ENCODE assay signal across 9 cellular contexts in the genomic region with DNA sequence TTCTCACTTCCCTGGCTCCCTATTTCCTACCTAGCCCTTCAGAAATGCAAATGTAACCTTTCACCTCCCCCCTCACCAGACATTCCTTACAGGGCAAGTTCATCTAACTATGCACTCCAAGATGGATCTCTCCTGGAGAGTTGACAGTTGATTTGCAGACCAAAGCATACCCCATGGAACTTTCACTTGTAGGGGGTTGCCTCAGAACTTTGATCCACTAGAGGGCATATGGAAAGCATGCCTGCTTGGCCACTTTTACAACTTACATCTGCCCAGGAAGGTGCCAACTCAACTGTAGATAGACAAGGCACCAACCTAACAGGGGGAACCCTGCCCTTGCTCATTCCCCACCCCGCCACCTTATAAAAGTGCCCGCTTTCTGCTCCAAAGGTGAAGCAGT.
DNase-seq lines count a peak whose midpoint lies in the region; ATAC-seq, FAIRE-seq and TF ChIP-seq lines count a peak whose summit lies in the region.
"Had no signal": no experiment of that assay in that cellular context is flagged by ENCODE, and none has a peak within 500 bp of the region (broad histone marks: within the 10 kb centered on the region; RNA-seq: fewer than 3 reads in every experiment).

No MANE protein-coding gene starts in this region.

- H2AFZ ChIP-seq in H1 (ENCODE audit: low read length), result no peak overlapping the region
- H2AFZ ChIP-seq in osteoblast (ENCODE audit: low read length), result no peak overlapping the region

- H4K5ac ChIP-seq in H1 (ENCODE audit: insufficient read length, low read depth, low read length), result no peak overlapping the region

- no peak overlapping the region for H3K4me3 ChIP-seq in NT2/D1 (ENCODE audit: insufficient read length, low read depth)
- H3K4me3 ChIP-seq in H1 (ENCODE audit: extremely low read depth in 1 of 4, insufficient read depth in 2 of 4, low read depth in 3 of 4, low read length in 4 of 4), result no peak overlapping the region
- H3K4me3 ChIP-seq in osteoblast (ENCODE audit: insufficient read depth, low read length), result no peak overlapping the region

- no peaks in the 10 kb centered on the region for H4K20me1 ChIP-seq in H1 (replicated peaks in 1 of 2; ENCODE audit: control insufficient read depth in 1 of 2, insufficient read depth in 2 of 2, low read length in 2 of 2)
- H4K20me1 ChIP-seq in osteoblast (ENCODE audit: insufficient read depth, low read length), result no peaks in the 10 kb centered on the region

- H4K8ac ChIP-seq in H1 (ENCODE audit: extremely low read depth, insufficient read depth, low read length), result no peak overlapping the region

- H3K27me3 ChIP-seq in NT2/D1 (ENCODE audit: insufficient read depth, insufficient read length) (no peaks in the 10 kb centered on the region), H1 (replicated peaks in 1 of 4; ENCODE audit: control insufficient read depth in 3 of 4, extremely low read depth in 1 of 4, insufficient read depth in 3 of 4, low read length in 3 of 4) (no peaks in the 10 kb centered on the region), osteoblast (ENCODE audit: insufficient read depth, low read length) (no peaks in the 10 kb centered on the region)

- CTCF ChIA-PET in H1 (lab: Charles Lee; ENCODE audit: partially characterized antibody), result interaction anchor here (0.6 to 0.7 kb wide), 2 partner anchors 17 to 132 kb away, joined by 3 read pairs; no protein-coding TSS in a partner anchor

- H3K4ac ChIP-seq in H1 (replicated peaks; ENCODE audit: insufficient read length, low read depth, low read length), result no peak overlapping the region

- no peak for ATAC-seq in GM21360 (IDR thresholded peaks at IDR 0.05; ENCODE audit: unreplicated experiment)
- no peak for ATAC-seq in GM21619 (IDR thresholded peaks at IDR 0.05; ENCODE audit: unreplicated experiment)

- H3K79me1 ChIP-seq in H1 (ENCODE audit: low read depth, low read length), result no peaks in the 10 kb centered on the region

- H3K4me1 ChIP-seq in NT2/D1 (ENCODE audit: insufficient read depth, insufficient read length) (no peaks in the 10 kb centered on the region), H1 (replicated peaks in 1 of 4; ENCODE audit: control insufficient read depth in 3 of 4, insufficient read depth in 4 of 4, low read length in 3 of 4) (peaks cover 0 to 2% (median 0%) of the 10 kb centered on the region in 4 experiments; a peak in 1 of 7 replicates), osteoblast (ENCODE audit: insufficient read depth, low read length) (peaks cover 11% of the 10 kb centered on the region)

- no peak overlapping the region for H2AK5ac ChIP-seq in H1 (ENCODE audit: low read depth, low read length)

- H3K36me3 ChIP-seq in NT2/D1 (ENCODE audit: insufficient read depth, insufficient read length, low read length) (no peaks in the 10 kb centered on the region), H1 (ENCODE audit: control insufficient read depth in 2 of 4, insufficient read depth in 4 of 4, low read length in 3 of 4) (no peaks in the 10 kb centered on the region), osteoblast (ENCODE audit: insufficient read depth, low read length) (no peaks in the 10 kb centered on the region)

- H2BK12ac ChIP-seq in H1 (ENCODE audit: low read depth, low read length), result no peak overlapping the region

- TF ChIP-seq CTCF in GM12873 (IDR thresholded peaks at IDR 0.05; ENCODE audit: insufficient read depth, low read depth, low read length, missing control alignments) (peak; percentile 16), H1 (IDR thresholded peaks at IDR 0.05; ENCODE audit: control extremely low read depth in 1 of 3, insufficient read depth in 1 of 3, low read depth in 1 of 3, low read length in 3 of 3) (peak in 2 of 3 experiments; percentile 6 to 43; a peak in 2 of 4 replicates), osteoblast (IDR thresholded peaks at IDR 0.05; ENCODE audit: extremely low read depth, low read depth, low read length) (peak; percentile 55)

- H3K14ac ChIP-seq in H1 (ENCODE audit: insufficient read length), result no peak overlapping the region

- H3K9ac ChIP-seq in NT2/D1 (ENCODE audit: insufficient read length, low read depth) (no peak overlapping the region), H1 (replicated peaks in 1 of 4; ENCODE audit: extremely low read depth in 1 of 4, low read depth in 3 of 4, low read length in 3 of 4) (no peak overlapping the region)

- no peak overlapping the region for H2BK15ac ChIP-seq in H1 (ENCODE audit: low read length)

- TF ChIP-seq POLR2A in H1 (IDR thresholded peaks at IDR 0.05; ENCODE audit: control extremely low read depth in 1 of 2, low read depth in 2 of 2, low read length in 2 of 2), result no peak

- DNase-seq in NT2/D1 (ENCODE audit: low read depth, low spot score) (peak; percentile 51), H1 (ENCODE audit: low read depth in 1 of 2, low spot score in 2 of 2) (no peak), osteoblast (ENCODE audit: insufficient read length, low spot score, missing footprints) (no peak), NCI-H2227 (lab: John Stamatoyannopoulos, UW; ENCODE audit: unreplicated experiment) (no peak), HPDE6-E6E7 (ENCODE audit: extremely low spot score) (no peak)
- DNase-seq: activated effector memory CD4-positive, alpha-beta T cell treated with anti-CD3 and anti-CD28 coated beads, Interleukin-2, amount 50 U/mL, for 16 hours had no signal

- no peak overlapping the region for H2BK120ac ChIP-seq in H1 (replicated peaks; ENCODE audit: low read depth, low read length)

- no peaks in the 10 kb centered on the region for H3K23me2 ChIP-seq in H1 (ENCODE audit: low read depth, low read length)

- no peak overlapping the region for H3K23ac ChIP-seq in H1 (ENCODE audit: insufficient read length)

- H3K79me2 ChIP-seq in H1 (ENCODE audit: control insufficient read depth in 1 of 2, insufficient read depth in 2 of 2, low read length in 2 of 2) (no peaks in the 10 kb centered on the region), osteoblast (ENCODE audit: insufficient read depth, low read length) (no peaks in the 10 kb centered on the region)

- H3K4me2 ChIP-seq in H1 (ENCODE audit: insufficient read depth in 1 of 2, low read depth in 2 of 2, low read length in 2 of 2) (no peak overlapping the region), osteoblast (ENCODE audit: insufficient read depth, low read length) (no peak overlapping the region)

- no peak overlapping the region for H3K18ac ChIP-seq in H1 (ENCODE audit: extremely low read depth, low read length)

- H2BK20ac ChIP-seq in H1 (ENCODE audit: low read length), result no peak overlapping the region

- H4K91ac ChIP-seq in H1 (replicated peaks; ENCODE audit: insufficient read length, low read length), result no peak overlapping the region

- TF ChIP-seq RAD21 in H1 (IDR thresholded peaks at IDR 0.05 in 1 of 2, conservative IDR thresholded peaks at IDR 0.05 in 1 of 2; ENCODE audit: low read depth in 2 of 2, low read length in 2 of 2), result peak; percentile 28 to 38; a peak in 2 of 4 replicates

- POLR2A ChIA-PET in H1 (lab: Charles Lee; ENCODE audit: partially characterized antibody), result no interaction called here

- H3K9me3 ChIP-seq in NT2/D1 (ENCODE audit: insufficient read depth, low read length) (no peaks in the 10 kb centered on the region; the same call in 1 of the 2 replicates), H1 (ENCODE audit: insufficient read depth in 2 of 2, low read depth in 1 of 2, low read length in 1 of 2) (no peaks in the 10 kb centered on the region), osteoblast (ENCODE audit: low read depth, low read length) (no peaks in the 10 kb centered on the region)

- WGBS in H1 (ENCODE audit: extremely low coverage in 1 of 2, insufficient coverage in 1 of 2, insufficient read length in 1 of 2, insufficient replicate concordance in 2 of 2, low coverage in 1 of 2, low lambda C conversion rate in 2 of 2, missing lambda C conversion rate in 1 of 2), 2 experiments, result 95% methylated on average over 2 of the region's 2 CpGs; no CpG with 5 or more reads in 1 of the 2 experiments

- FAIRE-seq in H1 (lab: Jason Lieb, UNC), result peak; percentile 68

- H3K56ac ChIP-seq in H1 (replicated peaks; ENCODE audit: insufficient read length, low read depth, low read length), result no peak overlapping the region

- no peak for TF ChIP-seq EP300 in H1 (IDR thresholded peaks at IDR 0.05; ENCODE audit: borderline replicate concordance in 1 of 2, low read depth in 2 of 2, low read length in 2 of 2)

- no peak overlapping the region for H2BK5ac ChIP-seq in H1 (ENCODE audit: low read depth, low read length)

- H3K27ac ChIP-seq in H1 (ENCODE audit: low read depth, low read length), result no peak overlapping the region
- H3K27ac ChIP-seq in osteoblast (ENCODE audit: low read depth, low read length), result no peak overlapping the region

TF ChIP-seq in H1, 55 proteins besides CTCF, POLR2A, EP300 and RAD21:
- TF ChIP-seq POLR2AphosphoS5 (IDR thresholded peaks at IDR 0.05; ENCODE audit: low read depth, low read length), result no peak
- TF ChIP-seq, protein P1, sequence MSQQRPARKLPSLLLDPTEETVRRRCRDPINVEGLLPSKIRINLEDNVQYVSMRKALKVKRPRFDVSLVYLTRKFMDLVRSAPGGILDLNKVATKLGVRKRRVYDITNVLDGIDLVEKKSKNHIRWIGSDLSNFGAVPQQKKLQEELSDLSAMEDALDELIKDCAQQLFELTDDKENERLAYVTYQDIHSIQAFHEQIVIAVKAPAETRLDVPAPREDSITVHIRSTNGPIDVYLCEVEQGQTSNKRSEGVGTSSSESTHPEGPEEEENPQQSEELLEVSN (IDR thresholded peaks at IDR 0.05), result no peak
- TF ChIP-seq TEAD4 (IDR thresholded peaks at IDR 0.05; ENCODE audit: low read depth, low read length), result no peak; the same call in 1 of the 2 replicates
- TF ChIP-seq RBBP5 (IDR thresholded peaks at IDR 0.05; ENCODE audit: borderline replicate concordance, low read depth, low read length), result no peak
- no peak for TF ChIP-seq EZH2 (IDR thresholded peaks at IDR 0.05; ENCODE audit: low read depth, low read length, severe bottlenecking)
